1 cellular context compared by ENCODE assay signal in the genomic region with DNA sequence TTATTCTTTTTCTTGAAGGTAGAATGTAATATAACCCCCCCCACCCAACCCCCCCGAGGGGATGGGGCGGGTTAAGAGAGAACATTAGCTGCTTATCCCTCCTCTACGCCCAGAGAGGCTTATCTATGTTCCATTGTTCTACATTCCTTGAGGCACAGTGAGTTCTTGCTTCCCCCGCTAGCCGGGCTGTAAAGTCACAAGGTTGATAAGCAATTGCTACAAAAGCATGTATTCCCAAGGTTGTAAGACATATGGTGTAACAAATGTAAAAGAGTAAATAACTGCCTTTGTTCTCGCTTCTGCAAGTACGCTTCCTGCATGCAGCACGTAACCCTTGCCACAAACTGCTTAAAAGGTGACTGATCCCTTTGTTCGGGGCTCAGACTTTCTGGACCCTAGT.
TF ChIP-seq lines count a peak whose summit lies in the region.

No MANE protein-coding gene starts in this region.

TF ChIP-seq in WTC11, 78 proteins besides CTCF, POLR2A, EP300 and RAD21 (continued from another document):
- TF ChIP-seq, protein P1, sequence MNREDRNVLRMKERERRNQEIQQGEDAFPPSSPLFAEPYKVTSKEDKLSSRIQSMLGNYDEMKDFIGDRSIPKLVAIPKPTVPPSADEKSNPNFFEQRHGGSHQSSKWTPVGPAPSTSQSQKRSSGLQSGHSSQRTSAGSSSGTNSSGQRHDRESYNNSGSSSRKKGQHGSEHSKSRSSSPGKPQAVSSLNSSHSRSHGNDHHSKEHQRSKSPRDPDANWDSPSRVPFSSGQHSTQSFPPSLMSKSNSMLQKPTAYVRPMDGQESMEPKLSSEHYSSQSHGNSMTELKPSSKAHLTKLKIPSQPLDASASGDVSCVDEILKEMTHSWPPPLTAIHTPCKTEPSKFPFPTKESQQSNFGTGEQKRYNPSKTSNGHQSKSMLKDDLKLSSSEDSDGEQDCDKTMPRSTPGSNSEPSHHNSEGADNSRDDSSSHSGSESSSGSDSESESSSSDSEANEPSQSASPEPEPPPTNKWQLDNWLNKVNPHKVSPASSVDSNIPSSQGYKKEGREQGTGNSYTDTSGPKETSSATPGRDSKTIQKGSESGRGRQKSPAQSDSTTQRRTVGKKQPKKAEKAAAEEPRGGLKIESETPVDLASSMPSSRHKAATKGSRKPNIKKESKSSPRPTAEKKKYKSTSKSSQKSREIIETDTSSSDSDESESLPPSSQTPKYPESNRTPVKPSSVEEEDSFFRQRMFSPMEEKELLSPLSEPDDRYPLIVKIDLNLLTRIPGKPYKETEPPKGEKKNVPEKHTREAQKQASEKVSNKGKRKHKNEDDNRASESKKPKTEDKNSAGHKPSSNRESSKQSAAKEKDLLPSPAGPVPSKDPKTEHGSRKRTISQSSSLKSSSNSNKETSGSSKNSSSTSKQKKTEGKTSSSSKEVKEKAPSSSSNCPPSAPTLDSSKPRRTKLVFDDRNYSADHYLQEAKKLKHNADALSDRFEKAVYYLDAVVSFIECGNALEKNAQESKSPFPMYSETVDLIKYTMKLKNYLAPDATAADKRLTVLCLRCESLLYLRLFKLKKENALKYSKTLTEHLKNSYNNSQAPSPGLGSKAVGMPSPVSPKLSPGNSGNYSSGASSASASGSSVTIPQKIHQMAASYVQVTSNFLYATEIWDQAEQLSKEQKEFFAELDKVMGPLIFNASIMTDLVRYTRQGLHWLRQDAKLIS (CRISPR knock-in tag; IDR thresholded peaks at IDR 0.05; ENCODE audit: borderline replicate concordance): no peak
